In genomic region chrX:142601792-142602191, GRCh38 we compare ENCODE assay signal across 36 cellular contexts.
"Had no signal": no experiment of that assay in that cellular context is flagged by ENCODE, and none has a peak within 500 bp of the region (broad histone marks: within the 10 kb centered on the region; RNA-seq: fewer than 3 reads in every experiment).

No MANE protein-coding gene starts in this region.

- H3K27ac Mint-ChIP-seq: activated B cell treated with CpG ODN at 0.5 μM for 24 hours; activated CD4-positive, alpha-beta memory T cell treated with anti-CD3 and anti-CD28 coated beads for 36 hours; activated CD4-positive, alpha-beta T cell treated with anti-CD3 and anti-CD28 coated beads, Interleukin-2, amount 10 ng/mL, durations not matched to agents 24 days and 14 days; activated CD8-positive, alpha-beta T cell treated with anti-CD3 and anti-CD28 coated beads for 36 hours; activated naive CD4-positive, alpha-beta T cell treated with anti-CD3 and anti-CD28 coated beads for 36 hours; activated naive CD4-positive, alpha-beta T cell treated with anti-CD3 and anti-CD28 coated beads, Interleukin-2, amount 50 U/mL, for 72 hours; activated naive CD8-positive, alpha-beta T cell treated with anti-CD3 and anti-CD28 coated beads for 36 hours; activated T-cell treated with anti-CD3 and anti-CD28 coated beads, Interleukin-2, amount 50 U/mL, for 72 hours; activated T-helper 1 cell treated with anti-CD3 and anti-CD28 coated beads, Interleukin-12 subunit alpha, Interleukin-12 subunit beta, Interleukin-2, Interleukin-4 antibody, amounts not matched to agents 30 ng/mL and 10 ng/mL and 1 ng/mL, durations not matched to agents 14 hours and 24 hours and 36 hours; activated T-helper 17 cell treated with anti-CD3 and anti-CD28 coated beads, Interleukin-2, amount 50 U/mL, for 72 hours; T-helper 1 cell treated with Interleukin-12 subunit alpha and Interleukin-12 subunit beta and Interleukin-4 antibody, amounts not matched to agents 30 μg/mL and 1 μg/mL, for 36 hours; T-helper 2 cell treated with Interferon-gamma antibody and Interleukin-4, amounts not matched to agents 5 μg/mL and 100 μg/mL, for 36 hours had no signal

- ATAC-seq: activated CD8-positive, alpha-beta T cell treated with anti-CD3 and anti-CD28 coated beads for 36 hours; activated naive CD4-positive, alpha-beta T cell treated with anti-CD3 and anti-CD28 coated beads, Interleukin-2, amount 50 U/mL, for 72 hours; activated T-cell treated with anti-CD3 and anti-CD28 coated beads, Interleukin-2, amount 50 U/mL, for 4 hours; activated T-cell treated with anti-CD3 and anti-CD28 coated beads, Interleukin-2, amount 50 U/mL, for 72 hours; activated T-helper 17 cell treated with anti-CD3 and anti-CD28 coated beads, Interleukin-2, amount 50 U/mL, for 72 hours; body of pancreas had no signal

- H3K4me3 Mint-ChIP-seq: activated B cell treated with CpG ODN at 0.5 μM for 24 hours; activated CD4-positive, alpha-beta memory T cell treated with anti-CD3 and anti-CD28 coated beads for 36 hours; activated CD4-positive, alpha-beta T cell treated with anti-CD3 and anti-CD28 coated beads, Interleukin-2, amount 10 ng/mL, durations not matched to agents 24 days and 14 days; activated CD8-positive, alpha-beta T cell treated with anti-CD3 and anti-CD28 coated beads for 36 hours; activated naive CD4-positive, alpha-beta T cell treated with anti-CD3 and anti-CD28 coated beads for 36 hours; activated naive CD8-positive, alpha-beta T cell treated with anti-CD3 and anti-CD28 coated beads for 36 hours; activated T-cell treated with anti-CD3 and anti-CD28 coated beads, Interleukin-2, amount 50 U/mL, for 4 hours; activated T-cell treated with anti-CD3 and anti-CD28 coated beads, Interleukin-2, amount 50 U/mL, for 72 hours; activated T-helper 1 cell treated with anti-CD3 and anti-CD28 coated beads, Interleukin-12 subunit alpha, Interleukin-12 subunit beta, Interleukin-2, Interleukin-4 antibody, amounts not matched to agents 30 ng/mL and 10 ng/mL and 1 ng/mL, durations not matched to agents 14 hours and 24 hours and 36 hours; activated T-helper 17 cell treated with anti-CD3 and anti-CD28 coated beads, Interleukin-2, amount 50 U/mL, for 72 hours; T-helper 1 cell treated with Interleukin-12 subunit alpha and Interleukin-12 subunit beta and Interleukin-4 antibody, amounts not matched to agents 30 μg/mL and 1 μg/mL, for 36 hours; T-helper 2 cell treated with Interferon-gamma antibody and Interleukin-4, amounts not matched to agents 5 μg/mL and 100 μg/mL, for 36 hours had no signal

- H3K9me3 ChIP-seq: adrenal gland, ascending aorta, body of pancreas, breast epithelium had no signal

- FAIRE-seq: TTC549 had no signal

- H3K27me3 ChIP-seq: adrenal gland, ascending aorta, body of pancreas, brain microvascular endothelial cell had no signal

- DNase-seq: activated B cell treated with CpG ODN at 0.5 μM for 24 hours; activated CD4-positive, alpha-beta memory T cell treated with anti-CD3 and anti-CD28 coated beads for 36 hours; activated CD4-positive, alpha-beta T cell treated with anti-CD3 and anti-CD28 coated beads for 4 hours; activated CD4-positive, alpha-beta T cell treated with anti-CD3 and anti-CD28 coated beads, Interleukin-2, amount 10 ng/mL, durations not matched to agents 24 days and 14 days; activated CD4-positive, alpha-beta T cell treated with anti-CD3 and anti-CD28 coated beads, Interleukin-2, amount 50 U/mL, for 1 hour; activated CD4-positive, alpha-beta T cell treated with anti-CD3 and anti-CD28 coated beads, Interleukin-2, amount 50 U/mL, for 4 hours; activated CD4-positive, CD25-positive, alpha-beta regulatory T cell treated with anti-CD3 and anti-CD28 coated beads, Interleukin-2, amount 50 U/mL, for 72 hours; activated CD8-positive, alpha-beta memory T cell treated with anti-CD3 and anti-CD28 coated beads, Interleukin-2, amount 50 U/mL, for 4 hours; activated CD8-positive, alpha-beta T cell treated with anti-CD3 and anti-CD28 coated beads for 36 hours; activated effector memory CD4-positive, alpha-beta T cell treated with anti-CD3 and anti-CD28 coated beads, Interleukin-2, amount 50 U/mL, for 16 hours; activated gamma-delta T cell treated with Interleukin-2 at 50 U/mL for 16 hours; activated naive CD4-positive, alpha-beta T cell; activated naive CD4-positive, alpha-beta T cell treated with anti-CD3 and anti-CD28 coated beads for 36 hours; activated naive CD4-positive, alpha-beta T cell treated with anti-CD3 and anti-CD28 coated beads, Interleukin-2, amount 50 U/mL, for 16 hours; activated naive CD8-positive, alpha-beta T cell treated with anti-CD3 and anti-CD28 coated beads for 36 hours; activated T-cell treated with anti-CD3 and anti-CD28 coated beads for 4 hours; activated T-cell treated with anti-CD3 and anti-CD28 coated beads, Interleukin-2, amount 50 U/mL, for 1 hour; activated T-cell treated with anti-CD3 and anti-CD28 coated beads, Interleukin-2, amount 50 U/mL, for 4 hours; activated T-cell treated with anti-CD3 and anti-CD28 coated beads, Interleukin-2, amount 50 U/mL, for 72 hours; adrenal gland; amygdala; body of pancreas; brain microvascular endothelial cell; central memory CD4-positive, alpha-beta T cell; T-helper 1 cell; T-helper 2 cell; T-helper 9 cell had no signal

- H3K4me3 ChIP-seq: adrenal gland, ascending aorta, body of pancreas, breast epithelium had no signal

- H3K4me1 Mint-ChIP-seq: activated B cell treated with CpG ODN at 0.5 μM for 24 hours; activated CD4-positive, alpha-beta T cell treated with anti-CD3 and anti-CD28 coated beads, Interleukin-2, amount 10 ng/mL, durations not matched to agents 24 days and 14 days; activated naive CD8-positive, alpha-beta T cell treated with anti-CD3 and anti-CD28 coated beads for 36 hours; activated T-helper 17 cell treated with anti-CD3 and anti-CD28 coated beads, Interleukin-2, amount 50 U/mL, for 72 hours had no signal

- H3K9me3 Mint-ChIP-seq: activated B cell treated with CpG ODN at 0.5 μM for 24 hours; activated CD4-positive, alpha-beta T cell treated with anti-CD3 and anti-CD28 coated beads, Interleukin-2, amount 10 ng/mL, durations not matched to agents 24 days and 14 days; activated naive CD4-positive, alpha-beta T cell treated with anti-CD3 and anti-CD28 coated beads, Interleukin-2, amount 50 U/mL, for 72 hours; activated naive CD8-positive, alpha-beta T cell treated with anti-CD3 and anti-CD28 coated beads for 36 hours; activated T-helper 17 cell treated with anti-CD3 and anti-CD28 coated beads, Interleukin-2, amount 50 U/mL, for 72 hours had no signal

- H3K27me3 Mint-ChIP-seq: activated B cell treated with CpG ODN at 0.5 μM for 24 hours; activated CD4-positive, alpha-beta memory T cell treated with anti-CD3 and anti-CD28 coated beads for 36 hours; activated CD4-positive, alpha-beta T cell treated with anti-CD3 and anti-CD28 coated beads, Interleukin-2, amount 10 ng/mL, durations not matched to agents 24 days and 14 days; activated CD8-positive, alpha-beta T cell treated with anti-CD3 and anti-CD28 coated beads for 36 hours; activated naive CD8-positive, alpha-beta T cell treated with anti-CD3 and anti-CD28 coated beads for 36 hours; activated T-helper 17 cell treated with anti-CD3 and anti-CD28 coated beads, Interleukin-2, amount 50 U/mL, for 72 hours had no signal

- H3K36me3 Mint-ChIP-seq: activated CD4-positive, alpha-beta memory T cell treated with anti-CD3 and anti-CD28 coated beads for 36 hours; activated naive CD4-positive, alpha-beta T cell treated with anti-CD3 and anti-CD28 coated beads, Interleukin-2, amount 50 U/mL, for 72 hours had no signal

- H3K4me1 ChIP-seq: adrenal gland, ascending aorta, body of pancreas, breast epithelium had no signal

- H3K27ac ChIP-seq: adrenal gland, ascending aorta, body of pancreas, brain microvascular endothelial cell, breast epithelium, VCaP had no signal

- H3K36me3 ChIP-seq: adrenal gland, ascending aorta, brain microvascular endothelial cell, breast epithelium had no signal
